12 cellular contexts compared by ENCODE assay signal in the genomic region with DNA sequence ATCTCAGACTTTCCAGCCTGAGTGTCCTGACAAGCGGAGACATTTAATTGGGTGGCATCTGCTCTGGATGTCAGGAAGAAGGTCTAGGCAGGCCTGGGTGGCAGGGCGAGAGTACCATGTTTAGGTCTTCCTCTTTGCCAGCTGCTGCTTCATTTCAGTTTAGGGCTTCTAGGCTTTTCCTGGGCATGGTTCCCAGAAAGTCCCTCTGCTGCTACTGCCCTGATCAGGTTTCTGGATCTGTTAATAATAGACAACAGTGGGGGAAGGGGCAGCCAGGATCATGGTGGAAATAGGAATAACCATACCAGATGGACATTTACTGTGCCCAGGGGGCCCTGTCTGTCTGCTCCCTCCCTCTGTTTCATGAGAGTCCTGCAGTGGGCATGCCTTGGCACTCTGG. TPM values are rescaled to one million over a fixed set of nuclear protein-coding genes. Genes with fewer than 3 reads are reported as not detected.
DNase-seq lines count a peak whose midpoint lies in the region; FAIRE-seq and TF ChIP-seq lines count a peak whose summit lies in the region.
"Had no signal": no experiment of that assay in that cellular context is flagged by ENCODE, and none has a peak within 500 bp of the region (broad histone marks: within the 10 kb centered on the region; RNA-seq: fewer than 3 reads in every experiment).

No MANE protein-coding gene starts in this region.

- no peak overlapping the region for H3K4me3 ChIP-seq in astrocyte (ENCODE audit: insufficient read depth, low read depth, low read length)

- H3K4me1 Mint-ChIP-seq in astrocyte (ENCODE audit: low read depth, unreplicated experiment), result peaks cover 7% of the 10 kb centered on the region
- H3K4me1 Mint-ChIP-seq: CD4-positive, CD25-positive, alpha-beta regulatory T cell had no signal

- no peak overlapping the region for H3K4me3 Mint-ChIP-seq in astrocyte (ENCODE audit: unreplicated experiment)
- H3K4me3 Mint-ChIP-seq: activated T-cell treated with anti-CD3 and anti-CD28 coated beads, Interleukin-2, amount 50 U/mL, for 72 hours; CD4-positive, CD25-positive, alpha-beta regulatory T cell; dendritic cell treated with granulocyte-macrophage colony-stimulating factor and Interleukin-4, amounts not matched to agents 40 ng/mL and 50 ng/mL, for 4 days had no signal

- H4K20me1 ChIP-seq in astrocyte (ENCODE audit: insufficient read depth, low read length), result no peaks in the 10 kb centered on the region

- no peak for TF ChIP-seq CTCF in astrocyte (IDR thresholded peaks at IDR 0.05; ENCODE audit: insufficient read depth, low read depth, low read length)
- TF ChIP-seq CTCF in D721Med (IDR thresholded peaks at IDR 0.05; ENCODE audit: insufficient read depth, missing control alignments), result no peak

- peaks cover 7% of the 10 kb centered on the region for H3K4me1 ChIP-seq in astrocyte (ENCODE audit: insufficient read depth, low read length)

- peaks cover 3% of the 10 kb centered on the region for H3K36me3 Mint-ChIP-seq in astrocyte (ENCODE audit: low read depth, unreplicated experiment)
- H3K36me3 Mint-ChIP-seq: CD4-positive, CD25-positive, alpha-beta regulatory T cell had no signal

- H3K79me2 ChIP-seq in astrocyte (ENCODE audit: insufficient read depth, low read length), result no peaks in the 10 kb centered on the region

- no peak overlapping the region for H3K9ac ChIP-seq in astrocyte (ENCODE audit: low read length)

- FAIRE-seq in astrocyte (lab: Jason Lieb, UNC) (no peak), D721Med (lab: Jason Lieb, UNC) (no peak), urothelium cell line (lab: Jason Lieb, UNC) (no peak)

- peaks cover 9% of the 10 kb centered on the region for H3K27me3 Mint-ChIP-seq in astrocyte (ENCODE audit: low read depth, unreplicated experiment)

- no peaks in the 10 kb centered on the region for H3K9me3 ChIP-seq in astrocyte (ENCODE audit: insufficient read depth, low read depth, low read length)

- H2AFZ ChIP-seq in astrocyte (ENCODE audit: low read depth, low read length), result no peak overlapping the region

- H3K27me3 ChIP-seq in astrocyte (ENCODE audit: insufficient read depth, low read length), result no peaks in the 10 kb centered on the region

- no peak overlapping the region for H3K4me2 ChIP-seq in astrocyte (ENCODE audit: low read length)

- H3K36me3 ChIP-seq in astrocyte (ENCODE audit: insufficient read depth, low read length), result no peaks in the 10 kb centered on the region

- H3K9me3 Mint-ChIP-seq in astrocyte (ENCODE audit: unreplicated experiment), result no peaks in the 10 kb centered on the region
- H3K9me3 Mint-ChIP-seq: activated T-cell treated with anti-CD3 and anti-CD28 coated beads, Interleukin-2, amount 50 U/mL, for 72 hours; CD4-positive, CD25-positive, alpha-beta regulatory T cell; dendritic cell treated with granulocyte-macrophage colony-stimulating factor and Interleukin-4, amounts not matched to agents 40 ng/mL and 50 ng/mL, for 4 days had no signal

- no peak overlapping the region for H3K27ac Mint-ChIP-seq in astrocyte (ENCODE audit: unreplicated experiment)
- H3K27ac Mint-ChIP-seq: activated T-cell treated with anti-CD3 and anti-CD28 coated beads, Interleukin-2, amount 50 U/mL, for 72 hours; dendritic cell treated with granulocyte-macrophage colony-stimulating factor and Interleukin-4, amounts not matched to agents 40 ng/mL and 50 ng/mL, for 4 days had no signal

- H3K27ac ChIP-seq in astrocyte (ENCODE audit: low read depth, low read length), result no peak overlapping the region

- peak; percentile 59 for DNase-seq in COLO668 (lab: John Stamatoyannopoulos, UW; ENCODE audit: unreplicated experiment)
- DNase-seq in NCI-H1092 (lab: John Stamatoyannopoulos, UW), result peak; percentile 79
- peak; percentile 24 for DNase-seq in astrocyte (ENCODE audit: low read depth)
- peak; percentile 20 for DNase-seq in mucosa of gallbladder (ENCODE audit: low spot score)
- DNase-seq in stimulated activated CD8-positive, alpha-beta memory T cell treated with anti-CD3 and anti-CD28 coated beads, Interleukin-4, amount 100 ng/mL, for 48 hours, result no peak
- DNase-seq in D721Med (ENCODE audit: insufficient read length, low spot score), result no peak
- no peak for DNase-seq in urothelium cell line (ENCODE audit: low spot score)
- no peak for DNase-seq in HK-2 (ENCODE audit: unreplicated experiment)
- DNase-seq: activated T-cell treated with anti-CD3 and anti-CD28 coated beads, Interleukin-2, amount 50 U/mL, for 72 hours; CD4-positive, CD25-positive, alpha-beta regulatory T cell; Kasumi-1 had no signal

RNA-seq across cellular contexts. Expression of a gene that starts 2.3 kb away (rescaled TPM):
- total RNA-seq in astrocyte (0.86 and 0.89 TPM in 2 replicates), mucosa of gallbladder (0.49 TPM)

RNA-seq across cellular contexts. Expression of a gene that starts 36.8 kb away (rescaled TPM):
- total RNA-seq in astrocyte (34.6 and 35.6 TPM in 2 replicates), mucosa of gallbladder (27.6 TPM)

RNA-seq across cellular contexts. Expression of a gene that starts 37.3 kb away (rescaled TPM):
- total RNA-seq in astrocyte, result 5.6 and 6.4 TPM in 2 replicates
- 12.0 TPM for total RNA-seq in mucosa of gallbladder

RNA-seq across cellular contexts. Expression of a gene that starts 54.0 kb away (rescaled TPM):
- total RNA-seq in astrocyte (19.9 and 28.0 TPM in 2 replicates), mucosa of gallbladder (32.8 TPM)

RNA-seq across cellular contexts. Expression of a gene that starts 54.0 kb away (rescaled TPM):
- total RNA-seq in astrocyte, result 27.5 and 28.4 TPM in 2 replicates
- 36.4 TPM for total RNA-seq in mucosa of gallbladder

Comparison
In these comparisons a context has a peak if more than half of its experiments do, and no peak if none do; other contexts are left out.
1. DNase-seq: peak in COLO668 (single experiment), NCI-H1092 (single experiment), astrocyte (single experiment) and mucosa of gallbladder (single experiment); none in stimulated activated CD8-positive, alpha-beta memory T cell treated with anti-CD3 and anti-CD28 coated beads, Interleukin-4, amount 100 ng/mL, for 48 hours (single experiment), D721Med (single experiment), urothelium cell line (single experiment) and HK-2 (single experiment).